35 cellular contexts compared by ENCODE assay signal in genomic region chr10:49726593-49726992, GRCh38. TPM values are rescaled to one million over a fixed set of nuclear protein-coding genes. Genes with fewer than 3 reads are reported as not detected.
"Had no signal": no experiment of that assay in that cellular context is flagged by ENCODE, and none has a peak within 500 bp of the region (broad histone marks: within the 10 kb centered on the region; RNA-seq: fewer than 3 reads in every experiment).

No MANE protein-coding gene starts in this region.

- H3K27ac Mint-ChIP-seq: dendritic cell treated with granulocyte-macrophage colony-stimulating factor and Interleukin-4, amounts not matched to agents 40 ng/mL and 50 ng/mL, for 4 days; effector memory CD8-positive, alpha-beta T cell; endodermal cell; mesothelial cell of epicardium; naive B cell; naive thymus-derived CD8-positive, alpha-beta T cell had no signal

- H3K9me3 ChIP-seq: gastrocnemius medialis had no signal

- H3K27me3 Mint-ChIP-seq: dendritic cell treated with granulocyte-macrophage colony-stimulating factor and Interleukin-4, amounts not matched to agents 40 ng/mL and 50 ng/mL, for 4 days had no signal

- ATAC-seq: effector memory CD8-positive, alpha-beta T cell; esophagus mucosa; gastrocnemius medialis; heart right ventricle; left cardiac atrium; left lung; left ventricle myocardium superior; lower lobe of right lung; mucosa of descending colon; naive thymus-derived CD8-positive, alpha-beta T cell had no signal

- H3K4me3 Mint-ChIP-seq: dendritic cell treated with granulocyte-macrophage colony-stimulating factor and Interleukin-4, amounts not matched to agents 40 ng/mL and 50 ng/mL, for 4 days; effector memory CD8-positive, alpha-beta T cell; endodermal cell; mesothelial cell of epicardium; naive B cell; naive thymus-derived CD8-positive, alpha-beta T cell had no signal

- H3K27ac ChIP-seq: epithelial cell of prostate, esophagus squamous epithelium, gastrocnemius medialis, heart right ventricle, left lung, lower lobe of right lung had no signal

- FAIRE-seq: endometrium, islet of Langerhans, keratinocyte had no signal

- DNase-seq: cortex of kidney; effector CD8-positive, alpha-beta T cell; effector memory CD8-positive, alpha-beta T cell; endodermal cell; erythroblast; esophagus squamous epithelium; foreskin fibroblast; foreskin melanocyte; gastrocnemius medialis; glutamatergic neuron; head of caudate nucleus; heart right ventricle; hippocampal formation; left cardiac atrium; left lung; left ventricle myocardium superior; lower lobe of right lung; mesenchymal stem cell; mucosa of descending colon; naive B cell; naive thymus-derived CD8-positive, alpha-beta T cell had no signal

- H3K4me3 ChIP-seq: esophagus squamous epithelium, gastrocnemius medialis, heart right ventricle, left lung, lower lobe of right lung, mucosa of descending colon had no signal

- H3K27me3 ChIP-seq: esophagus squamous epithelium, gastrocnemius medialis, heart right ventricle, left lung had no signal

- H3K36me3 ChIP-seq: esophagus squamous epithelium, gastrocnemius medialis, heart right ventricle, left lung, lower lobe of right lung had no signal

- H3K4me1 ChIP-seq: esophagus squamous epithelium, gastrocnemius medialis, heart right ventricle, left lung, lower lobe of right lung had no signal

- H3K4me1 Mint-ChIP-seq: mesothelial cell of epicardium; naive B cell; naive thymus-derived CD8-positive, alpha-beta T cell had no signal

RNA-seq across cellular contexts. Expression of gene OGDHL, which starts 35.5 kb away (rescaled TPM):
- total RNA-seq: mesenteric fat pad; naive thymus-derived CD8-positive, alpha-beta T cell had no signal
- polyA plus RNA-seq: naive thymus-derived CD8-positive, alpha-beta T cell had no signal

RNA-seq across cellular contexts. Expression of gene C10orf53, which starts 47.1 kb away (rescaled TPM):
- total RNA-seq: dermis microvascular lymphatic vessel endothelial cell; endodermal cell; esophagus mucosa; esophagus squamous epithelium; gastrocnemius medialis; glomerular endothelial cell; heart right ventricle; kidney epithelial cell; left cardiac atrium; left lung; left ventricle myocardium superior; lower leg skin; lower lobe of right lung; lung microvascular endothelial cell; mesenteric fat pad; mesothelial cell of epicardium; mucosa of descending colon; myocyte; naive thymus-derived CD8-positive, alpha-beta T cell had no signal
- polyA plus RNA-seq: heart right ventricle; keratinocyte; naive thymus-derived CD8-positive, alpha-beta T cell had no signal
